1 cellular context compared by ENCODE assay signal in genomic region chr12:77686760-77687159, GRCh38.
TF ChIP-seq lines count a peak whose summit lies in the region.

No MANE protein-coding gene starts in this region.

TF ChIP-seq in HCT116, 20 proteins besides CTCF, POLR2A, EP300 and RAD21:
- TF ChIP-seq, protein P1, sequence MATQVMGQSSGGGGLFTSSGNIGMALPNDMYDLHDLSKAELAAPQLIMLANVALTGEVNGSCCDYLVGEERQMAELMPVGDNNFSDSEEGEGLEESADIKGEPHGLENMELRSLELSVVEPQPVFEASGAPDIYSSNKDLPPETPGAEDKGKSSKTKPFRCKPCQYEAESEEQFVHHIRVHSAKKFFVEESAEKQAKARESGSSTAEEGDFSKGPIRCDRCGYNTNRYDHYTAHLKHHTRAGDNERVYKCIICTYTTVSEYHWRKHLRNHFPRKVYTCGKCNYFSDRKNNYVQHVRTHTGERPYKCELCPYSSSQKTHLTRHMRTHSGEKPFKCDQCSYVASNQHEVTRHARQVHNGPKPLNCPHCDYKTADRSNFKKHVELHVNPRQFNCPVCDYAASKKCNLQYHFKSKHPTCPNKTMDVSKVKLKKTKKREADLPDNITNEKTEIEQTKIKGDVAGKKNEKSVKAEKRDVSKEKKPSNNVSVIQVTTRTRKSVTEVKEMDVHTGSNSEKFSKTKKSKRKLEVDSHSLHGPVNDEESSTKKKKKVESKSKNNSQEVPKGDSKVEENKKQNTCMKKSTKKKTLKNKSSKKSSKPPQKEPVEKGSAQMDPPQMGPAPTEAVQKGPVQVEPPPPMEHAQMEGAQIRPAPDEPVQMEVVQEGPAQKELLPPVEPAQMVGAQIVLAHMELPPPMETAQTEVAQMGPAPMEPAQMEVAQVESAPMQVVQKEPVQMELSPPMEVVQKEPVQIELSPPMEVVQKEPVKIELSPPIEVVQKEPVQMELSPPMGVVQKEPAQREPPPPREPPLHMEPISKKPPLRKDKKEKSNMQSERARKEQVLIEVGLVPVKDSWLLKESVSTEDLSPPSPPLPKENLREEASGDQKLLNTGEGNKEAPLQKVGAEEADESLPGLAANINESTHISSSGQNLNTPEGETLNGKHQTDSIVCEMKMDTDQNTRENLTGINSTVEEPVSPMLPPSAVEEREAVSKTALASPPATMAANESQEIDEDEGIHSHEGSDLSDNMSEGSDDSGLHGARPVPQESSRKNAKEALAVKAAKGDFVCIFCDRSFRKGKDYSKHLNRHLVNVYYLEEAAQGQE (IDR thresholded peaks at IDR 0.05; ENCODE audit: low read depth), result no peak
- TF ChIP-seq FOSL1 (IDR thresholded peaks at IDR 0.05; ENCODE audit: low read depth), result no peak
- no peak for TF ChIP-seq TCF7L2 (IDR thresholded peaks at IDR 0.05; ENCODE audit: borderline replicate concordance, extremely low read depth, insufficient read depth, insufficient read length)
- TF ChIP-seq SRF (IDR thresholded peaks at IDR 0.05; ENCODE audit: low read depth), result no peak
- no peak for TF ChIP-seq ZFX (IDR thresholded peaks at IDR 0.05)
- TF ChIP-seq POLR2AphosphoS5 (IDR thresholded peaks at IDR 0.05; ENCODE audit: low read depth, low read length), result no peak
- TF ChIP-seq SP1 (IDR thresholded peaks at IDR 0.05; ENCODE audit: low read depth), result no peak
- TF ChIP-seq CBX3 (IDR thresholded peaks at IDR 0.05; ENCODE audit: low read depth), result no peak
- TF ChIP-seq EZH2 (IDR thresholded peaks at IDR 0.05), result no peak
- no peak for TF ChIP-seq EGR1 (IDR thresholded peaks at IDR 0.05; ENCODE audit: low read depth)
- TF ChIP-seq SIN3A (IDR thresholded peaks at IDR 0.05; ENCODE audit: low read depth), result no peak
- TF ChIP-seq, protein P2, sequence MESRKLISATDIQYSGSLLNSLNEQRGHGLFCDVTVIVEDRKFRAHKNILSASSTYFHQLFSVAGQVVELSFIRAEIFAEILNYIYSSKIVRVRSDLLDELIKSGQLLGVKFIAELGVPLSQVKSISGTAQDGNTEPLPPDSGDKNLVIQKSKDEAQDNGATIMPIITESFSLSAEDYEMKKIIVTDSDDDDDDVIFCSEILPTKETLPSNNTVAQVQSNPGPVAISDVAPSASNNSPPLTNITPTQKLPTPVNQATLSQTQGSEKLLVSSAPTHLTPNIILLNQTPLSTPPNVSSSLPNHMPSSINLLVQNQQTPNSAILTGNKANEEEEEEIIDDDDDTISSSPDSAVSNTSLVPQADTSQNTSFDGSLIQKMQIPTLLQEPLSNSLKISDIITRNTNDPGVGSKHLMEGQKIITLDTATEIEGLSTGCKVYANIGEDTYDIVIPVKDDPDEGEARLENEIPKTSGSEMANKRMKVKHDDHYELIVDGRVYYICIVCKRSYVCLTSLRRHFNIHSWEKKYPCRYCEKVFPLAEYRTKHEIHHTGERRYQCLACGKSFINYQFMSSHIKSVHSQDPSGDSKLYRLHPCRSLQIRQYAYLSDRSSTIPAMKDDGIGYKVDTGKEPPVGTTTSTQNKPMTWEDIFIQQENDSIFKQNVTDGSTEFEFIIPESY (IDR thresholded peaks at IDR 0.05; ENCODE audit: extremely low read depth, insufficient replicate concordance, low read length), result no peak
- TF ChIP-seq ELF1 (IDR thresholded peaks at IDR 0.05; ENCODE audit: borderline replicate concordance, low read depth), result no peak
- TF ChIP-seq MAX (IDR thresholded peaks at IDR 0.05), result no peak
